15 cellular contexts compared by ENCODE assay signal in genomic region chr5:10891193-10891592, GRCh38.
DNase-seq lines count a peak whose midpoint lies in the region; ATAC-seq and TF ChIP-seq lines count a peak whose summit lies in the region.
"Had no signal": no experiment of that assay in that cellular context is flagged by ENCODE, and none has a peak within 500 bp of the region (broad histone marks: within the 10 kb centered on the region; RNA-seq: fewer than 3 reads in every experiment).

No MANE protein-coding gene starts in this region.

- no peak for TF ChIP-seq CTCF in PC-3 (conservative IDR thresholded peaks at IDR 0.05; ENCODE audit: low read depth, low read length)

- H2AFZ ChIP-seq in PC-3 (ENCODE audit: low read length) = no peak overlapping the region

- BruUV-seq in PC-3 (replicated peaks; lab: Mats Ljungman, UMichigan) = no TSS peak

- H3K4me2 ChIP-seq in PC-3 (ENCODE audit: low read length) = no peak overlapping the region

- intact Hi-C loops in PC-3 (cut with micrococcal nuclease) = no loop called here

- CTCF ChIA-PET in PC-3 (lab: Charles Lee) = no interaction called here

- H3K79me2 ChIP-seq in PC-3 (ENCODE audit: low read length) = no peaks in the 10 kb centered on the region

- no peaks in the 10 kb centered on the region for H4K20me1 ChIP-seq in PC-3 (ENCODE audit: low read length)

- DNase-seq in ELR (ENCODE audit: low read depth) (peak; percentile 75), HT1080 (ENCODE audit: low read depth) (peak; percentile 61), PC-3 (peak; percentile 61), superior temporal gyrus (ENCODE audit: extremely low spot score) (no peak), NCI-H2107 treated with DMSO at 0.1 percent for 48 hours (lab: John Stamatoyannopoulos, UW; ENCODE audit: unreplicated experiment) (no peak), AG20443 (ENCODE audit: low spot score) (no peak)
- DNase-seq: C1 segment of cervical spinal cord; Calu3; CD4-positive, alpha-beta memory T cell; COR-L47; DMS53; DMS79 treated with DMSO at 0.1 percent for 48 hours; GOT3 had no signal

- no peak overlapping the region for H3K4me3 ChIP-seq in PC-3 (ENCODE audit: low read length)
- H3K4me3 ChIP-seq: HAP-1 had no signal

- no peaks in the 10 kb centered on the region for H3F3A ChIP-seq in PC-3 (ENCODE audit: low read length, unreplicated experiment)

- H3K9me3 ChIP-seq in PC-3 (ENCODE audit: low read length) = no peaks in the 10 kb centered on the region; the same call in 1 of the 2 replicates
- H3K9me3 ChIP-seq: HAP-1 had no signal

- H3K4me1 ChIP-seq in PC-3 (ENCODE audit: insufficient read depth, low read length) = peaks cover 17% of the 10 kb centered on the region
- H3K4me1 ChIP-seq: HAP-1 had no signal

- no peaks in the 10 kb centered on the region for H3K36me3 ChIP-seq in PC-3 (ENCODE audit: low read depth, low read length)
- H3K36me3 ChIP-seq: HAP-1 had no signal

- no peaks in the 10 kb centered on the region for H3K27me3 ChIP-seq in PC-3 (ENCODE audit: low read length)

- H3K27ac ChIP-seq in PC-3 (ENCODE audit: low read length) = no peak overlapping the region
- H3K27ac ChIP-seq: 22Rv1 had no signal

- no peaks in the 10 kb centered on the region for H3K9me2 ChIP-seq in PC-3 (replicated peaks; ENCODE audit: low read length)

- POLR2A ChIA-PET in PC-3 (lab: Charles Lee; ENCODE audit: unreplicated experiment) = no interaction called here

- no peak; the same call in 1 of the 2 replicates for ATAC-seq in PC-3

- no peak overlapping the region for H3K9ac ChIP-seq in PC-3 (ENCODE audit: low read length)

Comparison
In these comparisons a context has a peak if more than half of its experiments do, and no peak if none do; other contexts are left out.
1. DNase-seq: peak in ELR (single experiment), HT1080 (single experiment) and PC-3 (single experiment); none in superior temporal gyrus (single experiment), NCI-H2107 treated with DMSO at 0.1 percent for 48 hours (single experiment) and AG20443 (single experiment).